In genomic region chr11:77497368-77497767, GRCh38 we compare ENCODE assay signal across 1 cellular context.
TF ChIP-seq lines count a peak whose summit lies in the region.

No MANE protein-coding gene starts in this region.

TF ChIP-seq in IMR-90, 13 proteins besides CTCF, POLR2A, EP300 and RAD21 (continued from another document):
- TF ChIP-seq ELK1 (IDR thresholded peaks at IDR 0.05; ENCODE audit: borderline replicate concordance, low read depth, low read length) = no peak
- no peak for TF ChIP-seq SMC3 (IDR thresholded peaks at IDR 0.05; ENCODE audit: low read depth, low read length)
- no peak for TF ChIP-seq RCOR1 (IDR thresholded peaks at IDR 0.05; ENCODE audit: insufficient replicate concordance, low read length)
- TF ChIP-seq FOS (IDR thresholded peaks at IDR 0.05; ENCODE audit: low read depth, low read length) = no peak
- TF ChIP-seq CHD1 (IDR thresholded peaks at IDR 0.05; ENCODE audit: low read depth, low read length) = no peak
